ENCODE assay signal across 1 cellular context in genomic region chr18:12328179-12328823, GRCh38.
TF ChIP-seq lines count a peak whose summit lies in the region.

No MANE protein-coding gene starts in this region.

TF ChIP-seq in IMR-90, 13 proteins besides CTCF, POLR2A, EP300 and RAD21:
- no peak for TF ChIP-seq MAZ (IDR thresholded peaks at IDR 0.05; ENCODE audit: borderline replicate concordance, low read depth, low read length)
- TF ChIP-seq BHLHE40 (IDR thresholded peaks at IDR 0.05; ENCODE audit: low read depth, low read length): no peak
- TF ChIP-seq FOS (IDR thresholded peaks at IDR 0.05; ENCODE audit: low read depth, low read length): no peak
- no peak for TF ChIP-seq CEBPB (IDR thresholded peaks at IDR 0.05; ENCODE audit: low read depth, low read length)
- TF ChIP-seq RFX5 (IDR thresholded peaks at IDR 0.05; ENCODE audit: low read depth, low read length): no peak
- TF ChIP-seq, protein P1, sequence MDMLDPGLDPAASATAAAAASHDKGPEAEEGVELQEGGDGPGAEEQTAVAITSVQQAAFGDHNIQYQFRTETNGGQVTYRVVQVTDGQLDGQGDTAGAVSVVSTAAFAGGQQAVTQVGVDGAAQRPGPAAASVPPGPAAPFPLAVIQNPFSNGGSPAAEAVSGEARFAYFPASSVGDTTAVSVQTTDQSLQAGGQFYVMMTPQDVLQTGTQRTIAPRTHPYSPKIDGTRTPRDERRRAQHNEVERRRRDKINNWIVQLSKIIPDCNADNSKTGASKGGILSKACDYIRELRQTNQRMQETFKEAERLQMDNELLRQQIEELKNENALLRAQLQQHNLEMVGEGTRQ (IDR thresholded peaks at IDR 0.05; ENCODE audit: low read depth, low read length): no peak
- TF ChIP-seq SMC3 (IDR thresholded peaks at IDR 0.05; ENCODE audit: low read depth, low read length): no peak
- no peak for TF ChIP-seq CHD1 (IDR thresholded peaks at IDR 0.05; ENCODE audit: low read depth, low read length)
- TF ChIP-seq, protein P2, sequence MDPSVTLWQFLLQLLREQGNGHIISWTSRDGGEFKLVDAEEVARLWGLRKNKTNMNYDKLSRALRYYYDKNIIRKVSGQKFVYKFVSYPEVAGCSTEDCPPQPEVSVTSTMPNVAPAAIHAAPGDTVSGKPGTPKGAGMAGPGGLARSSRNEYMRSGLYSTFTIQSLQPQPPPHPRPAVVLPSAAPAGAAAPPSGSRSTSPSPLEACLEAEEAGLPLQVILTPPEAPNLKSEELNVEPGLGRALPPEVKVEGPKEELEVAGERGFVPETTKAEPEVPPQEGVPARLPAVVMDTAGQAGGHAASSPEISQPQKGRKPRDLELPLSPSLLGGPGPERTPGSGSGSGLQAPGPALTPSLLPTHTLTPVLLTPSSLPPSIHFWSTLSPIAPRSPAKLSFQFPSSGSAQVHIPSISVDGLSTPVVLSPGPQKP (IDR thresholded peaks at IDR 0.05; ENCODE audit: borderline replicate concordance, low read depth, low read length): no peak
- TF ChIP-seq MXI1 (IDR thresholded peaks at IDR 0.05; ENCODE audit: borderline replicate concordance, low read depth, low read length): no peak
- TF ChIP-seq NFE2L2 (IDR thresholded peaks at IDR 0.05; ENCODE audit: low read depth, low read length): no peak
- TF ChIP-seq MAFK (IDR thresholded peaks at IDR 0.05; ENCODE audit: low read depth, low read length): no peak
- TF ChIP-seq RCOR1 (IDR thresholded peaks at IDR 0.05; ENCODE audit: insufficient replicate concordance, low read length): no peak
